Comparison of ENCODE assay signal across 1 cellular context in genomic region chr3:6771171-6771570, GRCh38.
TF ChIP-seq lines count a peak whose summit lies in the region.

No MANE protein-coding gene starts in this region.

TF ChIP-seq in K562, 482 proteins besides CTCF, POLR2A, EP300 and RAD21:
- TF ChIP-seq NFE2 (IDR thresholded peaks at IDR 0.05; ENCODE audit: low read depth), result peak; percentile 8; the same call in 1 of the 2 replicates
- no peak for TF ChIP-seq UBTF (IDR thresholded peaks at IDR 0.05; ENCODE audit: borderline replicate concordance in 1 of 2, low read depth in 2 of 2, low read length in 2 of 2)
